In the genomic region with DNA sequence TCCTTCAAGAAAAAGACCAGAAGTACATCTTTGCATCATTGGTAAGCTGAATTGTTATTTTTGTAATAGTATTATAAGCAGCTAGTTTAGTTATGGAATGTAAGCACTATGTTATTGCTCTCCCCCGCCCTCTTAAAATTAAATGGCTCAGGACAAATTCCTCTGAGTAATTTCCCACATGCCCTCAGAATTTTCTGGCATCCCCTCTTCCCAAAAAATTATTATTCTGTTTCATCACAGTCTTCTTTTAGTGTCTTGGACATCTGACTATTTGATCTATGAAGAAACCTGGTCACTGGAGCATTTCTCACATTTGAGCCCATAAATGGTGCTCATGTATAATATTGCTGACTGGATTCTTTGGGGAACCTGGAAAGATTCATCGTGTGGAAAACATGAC, we compare ENCODE assay signal across 12 cellular contexts.
DNase-seq lines count a peak whose midpoint lies in the region; TF ChIP-seq lines count a peak whose summit lies in the region.
"Had no signal": no experiment of that assay in that cellular context is flagged by ENCODE, and none has a peak within 500 bp of the region (broad histone marks: within the 10 kb centered on the region; RNA-seq: fewer than 3 reads in every experiment).

No MANE protein-coding gene starts in this region.

- CTCF ChIA-PET in activated CD4-positive, alpha-beta memory T cell treated with anti-CD3 and anti-CD28 coated beads for 36 hours (lab: Charles Lee): interaction anchor here (1.3 to 8.0 kb wide), 3 partner anchors 106 to 430 kb away, joined by 3 to 92 read pairs (median 4); no protein-coding TSS in a partner anchor
- CTCF ChIA-PET in activated CD4-positive, alpha-beta memory T cell treated with anti-CD3 and anti-CD28 coated beads, Interleukin-2, amount 10 ng/mL, durations not matched to agents 7 days and 5 days (lab: Charles Lee): no interaction called here

- TF ChIP-seq CTCF in ascending aorta (IDR thresholded peaks at IDR 0.05) (no peak), suprapubic skin (IDR thresholded peaks at IDR 0.05) (no peak), nephron progenitor cell (IDR thresholded peaks at IDR 0.05) (no peak)

- H3K9me3 Mint-ChIP-seq in activated CD4-positive, alpha-beta memory T cell treated with anti-CD3 and anti-CD28 coated beads for 36 hours: no peaks in the 10 kb centered on the region
- H3K9me3 Mint-ChIP-seq in activated CD4-positive, alpha-beta memory T cell treated with anti-CD3 and anti-CD28 coated beads, Interleukin-2, amount 10 ng/mL, durations not matched to agents 7 days and 5 days: no peaks in the 10 kb centered on the region
- H3K9me3 Mint-ChIP-seq in nephron progenitor cell: peaks cover 2% of the 10 kb centered on the region

- WGBS in suprapubic skin: 54% methylated on average over 2 of the region's 2 CpGs

- H3K27ac ChIP-seq in ascending aorta (peak overlapping the region; percentile 72 to 83), suprapubic skin (peak overlapping the region; percentile 82)

- H3K36me3 ChIP-seq in ascending aorta: peaks cover 58 to 68% of the 10 kb centered on the region in 2 donors
- peaks cover 82% of the 10 kb centered on the region for H3K36me3 ChIP-seq in suprapubic skin

- TF ChIP-seq EP300 in suprapubic skin (IDR thresholded peaks at IDR 0.05): no peak

- H3K9me3 ChIP-seq in ascending aorta: no peaks in the 10 kb centered on the region
- H3K9me3 ChIP-seq in suprapubic skin: no peaks in the 10 kb centered on the region

- no peaks in the 10 kb centered on the region for H3K27me3 ChIP-seq in ascending aorta
- H3K27me3 ChIP-seq in suprapubic skin: no peaks in the 10 kb centered on the region

- TF ChIP-seq POLR2A in suprapubic skin (IDR thresholded peaks at IDR 0.05): no peak

- H3K4me3 ChIP-seq in ascending aorta: no peak overlapping the region
- no peak overlapping the region for H3K4me3 ChIP-seq in suprapubic skin

- peak overlapping the region; percentile 24 for H3K27ac Mint-ChIP-seq in activated CD4-positive, alpha-beta memory T cell treated with anti-CD3 and anti-CD28 coated beads for 36 hours
- H3K27ac Mint-ChIP-seq in activated CD4-positive, alpha-beta memory T cell treated with anti-CD3 and anti-CD28 coated beads, Interleukin-2, amount 10 ng/mL, durations not matched to agents 7 days and 5 days: no peak overlapping the region
- H3K27ac Mint-ChIP-seq in nephron progenitor cell: no peak overlapping the region

- DNase-seq in activated CD4-positive, alpha-beta memory T cell treated with anti-CD3 and anti-CD28 coated beads for 36 hours: no peak
- no peak for DNase-seq in activated CD4-positive, alpha-beta memory T cell treated with anti-CD3 and anti-CD28 coated beads, Interleukin-2, amount 10 ng/mL, durations not matched to agents 7 days and 5 days
- no peak for DNase-seq in ascending aorta (ENCODE audit: low spot score in 2 of 2)
- DNase-seq in myocyte (ENCODE audit: low read depth): peak; percentile 51
- DNase-seq in suprapubic skin (ENCODE audit: low spot score in 2 of 2): no peak
- DNase-seq in A172 (ENCODE audit: low spot score): no peak
- no peak for DNase-seq in nephron progenitor cell
- no peak for DNase-seq in SW480 (ENCODE audit: low spot score)
- DNase-seq: activated T-cell treated with anti-CD3 and anti-CD28 coated beads for 4 hours, DND-41, MV-4-11, NCI-H510A treated with DMSO at 0.1 percent for 48 hours had no signal

- H3K4me1 ChIP-seq in ascending aorta: peaks cover 11 to 18% of the 10 kb centered on the region in 2 donors
- H3K4me1 ChIP-seq in suprapubic skin: peaks cover 34% of the 10 kb centered on the region

- POLR2A ChIA-PET in activated CD4-positive, alpha-beta memory T cell treated with anti-CD3 and anti-CD28 coated beads for 36 hours (lab: Charles Lee): interaction anchor here (0.6 kb wide), 1 partner anchor 59 kb away, joined by 6 read pairs; no protein-coding TSS in a partner anchor
- POLR2A ChIA-PET in activated CD4-positive, alpha-beta memory T cell treated with anti-CD3 and anti-CD28 coated beads, Interleukin-2, amount 10 ng/mL, durations not matched to agents 7 days and 5 days (lab: Charles Lee): no interaction called here

- peaks cover 62% of the 10 kb centered on the region for H3K4me1 Mint-ChIP-seq in activated CD4-positive, alpha-beta memory T cell treated with anti-CD3 and anti-CD28 coated beads for 36 hours (ENCODE audit: low read depth)
- peaks cover 30% of the 10 kb centered on the region for H3K4me1 Mint-ChIP-seq in activated CD4-positive, alpha-beta memory T cell treated with anti-CD3 and anti-CD28 coated beads, Interleukin-2, amount 10 ng/mL, durations not matched to agents 7 days and 5 days
- H3K4me1 Mint-ChIP-seq in nephron progenitor cell: no peaks in the 10 kb centered on the region

- H3K4me3 Mint-ChIP-seq in activated CD4-positive, alpha-beta memory T cell treated with anti-CD3 and anti-CD28 coated beads for 36 hours: no peak overlapping the region
- no peak overlapping the region for H3K4me3 Mint-ChIP-seq in activated CD4-positive, alpha-beta memory T cell treated with anti-CD3 and anti-CD28 coated beads, Interleukin-2, amount 10 ng/mL, durations not matched to agents 7 days and 5 days
- no peak overlapping the region for H3K4me3 Mint-ChIP-seq in nephron progenitor cell

- peaks cover 74% of the 10 kb centered on the region for H3K36me3 Mint-ChIP-seq in activated CD4-positive, alpha-beta memory T cell treated with anti-CD3 and anti-CD28 coated beads for 36 hours
- peaks cover 85% of the 10 kb centered on the region for H3K36me3 Mint-ChIP-seq in activated CD4-positive, alpha-beta memory T cell treated with anti-CD3 and anti-CD28 coated beads, Interleukin-2, amount 10 ng/mL, durations not matched to agents 7 days and 5 days (ENCODE audit: low read depth)
- peaks cover 66% of the 10 kb centered on the region for H3K36me3 Mint-ChIP-seq in nephron progenitor cell (ENCODE audit: low read depth)

- H3K27me3 Mint-ChIP-seq in activated CD4-positive, alpha-beta memory T cell treated with anti-CD3 and anti-CD28 coated beads for 36 hours: no peaks in the 10 kb centered on the region
- no peaks in the 10 kb centered on the region for H3K27me3 Mint-ChIP-seq in activated CD4-positive, alpha-beta memory T cell treated with anti-CD3 and anti-CD28 coated beads, Interleukin-2, amount 10 ng/mL, durations not matched to agents 7 days and 5 days
- no peaks in the 10 kb centered on the region for H3K27me3 Mint-ChIP-seq in nephron progenitor cell (ENCODE audit: low read depth, poor library complexity)

- intact Hi-C loops in activated CD4-positive, alpha-beta memory T cell treated with anti-CD3 and anti-CD28 coated beads for 36 hours (cut with micrococcal nuclease): no loop called here
- intact Hi-C loops in ascending aorta (cut with DNase I): loop anchor here (5.0 to 10.0 kb wide), 3 partner anchors 109 to 392 kb away; no protein-coding TSS in a partner anchor
